Comparison of ENCODE assay signal across 1 cellular context in the genomic region with DNA sequence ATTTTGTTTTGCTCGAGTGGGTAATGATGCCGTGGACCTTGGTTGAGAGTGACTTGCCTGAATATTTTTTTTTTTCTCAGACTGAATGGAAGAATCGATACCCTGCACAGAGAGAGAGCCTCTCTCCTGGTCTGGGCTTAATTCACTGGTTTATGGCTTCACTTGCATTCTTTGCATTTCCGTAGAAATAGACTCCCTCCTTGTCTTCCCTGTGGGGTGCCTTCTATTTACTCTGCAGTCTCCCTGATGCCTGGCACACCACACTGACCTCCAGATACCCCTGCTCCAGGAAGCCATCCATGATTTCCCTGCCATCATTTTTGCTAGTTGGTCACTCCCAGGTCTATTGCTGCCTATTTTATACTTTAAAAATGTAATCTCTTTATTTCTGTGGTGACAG.
TF ChIP-seq lines count a peak whose summit lies in the region.

No MANE protein-coding gene starts in this region.

TF ChIP-seq in GM23338, 12 proteins besides CTCF, POLR2A, EP300 and RAD21 (continued from another document):
- no peak for TF ChIP-seq ZNF331 (CRISPR knock-in tag; IDR thresholded peaks at IDR 0.05; ENCODE audit: low read depth)
- no peak for TF ChIP-seq EZH2phosphoT487 (IDR thresholded peaks at IDR 0.05; ENCODE audit: unreplicated experiment)
- TF ChIP-seq JUNB (IDR thresholded peaks at IDR 0.05; ENCODE audit: unreplicated experiment): no peak
- no peak for TF ChIP-seq STAT1 (IDR thresholded peaks at IDR 0.05; ENCODE audit: unreplicated experiment)
